9 cellular contexts compared by ENCODE assay signal in genomic region chr12:64616221-64616620, GRCh38. TPM values are rescaled to one million over a fixed set of nuclear protein-coding genes. Genes with fewer than 3 reads are reported as not detected.
A peak's percentile ranks its signal among the peaks of the same experiment; 100 is the strongest.
DNase-seq lines count a peak whose midpoint lies in the region; ATAC-seq and TF ChIP-seq lines count a peak whose summit lies in the region.
"Had no signal": no experiment of that assay in that cellular context is flagged by ENCODE, and none has a peak within 500 bp of the region (broad histone marks: within the 10 kb centered on the region; RNA-seq: fewer than 3 reads in every experiment).

No MANE protein-coding gene starts in this region.

- TF ChIP-seq POLR2A in esophagus muscularis mucosa (IDR thresholded peaks at IDR 0.05; ENCODE audit: low read depth): no peak

- no peaks in the 10 kb centered on the region for H3K9me3 ChIP-seq in CD4-positive, CD25-positive, alpha-beta regulatory T cell (ENCODE audit: control insufficient read depth in 2 of 2, low read length in 2 of 2)
- no peaks in the 10 kb centered on the region for H3K9me3 ChIP-seq in esophagus muscularis mucosa

- H3K27ac ChIP-seq in CD4-positive, CD25-positive, alpha-beta regulatory T cell (ENCODE audit: insufficient read depth, low read length, poor library complexity, severe bottlenecking): no peak overlapping the region
- H3K27ac ChIP-seq in esophagus muscularis mucosa (replicated peaks in 1 of 4): peak overlapping the region; percentile 69 to 94 (median 72)
- peak overlapping the region; percentile 57 for H3K27ac ChIP-seq in rectal smooth muscle tissue (ENCODE audit: low read depth, low read length)

- H3K4me3 Mint-ChIP-seq in CD4-positive, CD25-positive, alpha-beta regulatory T cell: peak overlapping the region; percentile 58 to 99 (median 92)
- H3K4me3 Mint-ChIP-seq: activated T-cell treated with anti-CD3 and anti-CD28 coated beads, Interleukin-2, amount 50 U/mL, for 4 hours had no signal

- no peaks in the 10 kb centered on the region for H3K9me3 Mint-ChIP-seq in CD4-positive, CD25-positive, alpha-beta regulatory T cell
- H3K9me3 Mint-ChIP-seq: activated T-cell treated with anti-CD3 and anti-CD28 coated beads, Interleukin-2, amount 50 U/mL, for 4 hours had no signal

- H3K36me3 Mint-ChIP-seq in CD4-positive, CD25-positive, alpha-beta regulatory T cell: peaks cover 52% of the 10 kb centered on the region

- intact Hi-C loops in esophagus muscularis mucosa (cut with DNase I): no loop called here

- H3K27me3 Mint-ChIP-seq in CD4-positive, CD25-positive, alpha-beta regulatory T cell: no peaks in the 10 kb centered on the region

- H3K4me1 ChIP-seq in CD4-positive, CD25-positive, alpha-beta regulatory T cell (ENCODE audit: control insufficient read depth, insufficient read depth, low read length, poor library complexity, severe bottlenecking): peaks cover 86% of the 10 kb centered on the region
- H3K4me1 ChIP-seq in esophagus muscularis mucosa: peaks cover 42 to 81% (median 79%) of the 10 kb centered on the region in 4 donors
- peaks cover 13% of the 10 kb centered on the region for H3K4me1 ChIP-seq in rectal smooth muscle tissue (ENCODE audit: control insufficient read depth, insufficient read depth, low read length)

- no peak for TF ChIP-seq CTCF in esophagus muscularis mucosa (IDR thresholded peaks at IDR 0.05)

- peak overlapping the region; percentile 43 for H3K4me3 ChIP-seq in CD4-positive, CD25-positive, alpha-beta regulatory T cell (ENCODE audit: low read depth, low read length)
- H3K4me3 ChIP-seq in esophagus muscularis mucosa (no peak overlapping the region), rectal smooth muscle tissue (ENCODE audit: low read length) (no peak overlapping the region)

- WGBS in esophagus muscularis mucosa: 10% methylated on average over 3 of the region's 3 CpGs

- H3K9ac ChIP-seq in rectal smooth muscle tissue (ENCODE audit: low read length): no peak overlapping the region

- peaks cover 42% of the 10 kb centered on the region for H3K36me3 ChIP-seq in CD4-positive, CD25-positive, alpha-beta regulatory T cell (ENCODE audit: control insufficient read depth, insufficient read depth, low read length)
- peaks cover 0 to 9% (median 0%) of the 10 kb centered on the region in 4 donors for H3K36me3 ChIP-seq in esophagus muscularis mucosa
- no peaks in the 10 kb centered on the region for H3K36me3 ChIP-seq in rectal smooth muscle tissue (ENCODE audit: control insufficient read depth, insufficient read depth, low read length)

- DNase-seq in CD4-positive, CD25-positive, alpha-beta regulatory T cell: no peak
- DNase-seq in RPMI7951 (ENCODE audit: low read depth) (peak; percentile 48), esophagus muscularis mucosa (ENCODE audit: extremely low spot score) (no peak), NCI-H187 (lab: John Stamatoyannopoulos, UW) (no peak), RPMI8226 (no peak)
- no peak for DNase-seq in central memory CD4-positive, alpha-beta T cell
- DNase-seq in NK-92 treated with Interleukin-12 subunit alpha and Interleukin-12 subunit beta, amount 100 ng/mL, for 24 hours (lab: John Stamatoyannopoulos, UW): no peak
- DNase-seq: activated T-cell treated with anti-CD3 and anti-CD28 coated beads, Interleukin-2, amount 50 U/mL, for 4 hours had no signal

- no peak for TF ChIP-seq EP300 in esophagus muscularis mucosa (IDR thresholded peaks at IDR 0.05)

- H3K27me3 ChIP-seq in CD4-positive, CD25-positive, alpha-beta regulatory T cell (ENCODE audit: control insufficient read depth, insufficient read depth, low read length): no peaks in the 10 kb centered on the region
- H3K27me3 ChIP-seq in esophagus muscularis mucosa: no peaks in the 10 kb centered on the region
- no peaks in the 10 kb centered on the region for H3K27me3 ChIP-seq in rectal smooth muscle tissue (ENCODE audit: control insufficient read depth, insufficient read depth, low read length)

- peak overlapping the region; percentile 24 to 79 (median 71) for H3K27ac Mint-ChIP-seq in CD4-positive, CD25-positive, alpha-beta regulatory T cell

- ATAC-seq in CD4-positive, CD25-positive, alpha-beta regulatory T cell (ENCODE audit: low read depth in 2 of 2): no peak
- ATAC-seq: activated T-cell treated with anti-CD3 and anti-CD28 coated beads, Interleukin-2, amount 50 U/mL, for 4 hours had no signal

- H3K4me1 Mint-ChIP-seq in CD4-positive, CD25-positive, alpha-beta regulatory T cell: peaks cover 37 to 82% (median 60%) of the 10 kb centered on the region in 4 donors

RNA-seq across cellular contexts. Expression of gene RASSF3, which starts 5.9 kb away (rescaled TPM):
- total RNA-seq in CD4-positive, CD25-positive, alpha-beta regulatory T cell: 158 TPM
- 10 to 100 TPM in 2 of 4 donors, 1 to 10 TPM in 2; 5.5 to 12.8 (median 8.0) TPM for polyA plus RNA-seq in CD4-positive, CD25-positive, alpha-beta regulatory T cell
- total RNA-seq in RPMI7951 (2014; rRNA removed; shearing (Covaris generic)): 12.4 and 15.2 TPM in 2 replicates
- 100 to 1,000 TPM; 124 to 299 (median 229) TPM for total RNA-seq in esophagus muscularis mucosa
